In the genomic region with DNA sequence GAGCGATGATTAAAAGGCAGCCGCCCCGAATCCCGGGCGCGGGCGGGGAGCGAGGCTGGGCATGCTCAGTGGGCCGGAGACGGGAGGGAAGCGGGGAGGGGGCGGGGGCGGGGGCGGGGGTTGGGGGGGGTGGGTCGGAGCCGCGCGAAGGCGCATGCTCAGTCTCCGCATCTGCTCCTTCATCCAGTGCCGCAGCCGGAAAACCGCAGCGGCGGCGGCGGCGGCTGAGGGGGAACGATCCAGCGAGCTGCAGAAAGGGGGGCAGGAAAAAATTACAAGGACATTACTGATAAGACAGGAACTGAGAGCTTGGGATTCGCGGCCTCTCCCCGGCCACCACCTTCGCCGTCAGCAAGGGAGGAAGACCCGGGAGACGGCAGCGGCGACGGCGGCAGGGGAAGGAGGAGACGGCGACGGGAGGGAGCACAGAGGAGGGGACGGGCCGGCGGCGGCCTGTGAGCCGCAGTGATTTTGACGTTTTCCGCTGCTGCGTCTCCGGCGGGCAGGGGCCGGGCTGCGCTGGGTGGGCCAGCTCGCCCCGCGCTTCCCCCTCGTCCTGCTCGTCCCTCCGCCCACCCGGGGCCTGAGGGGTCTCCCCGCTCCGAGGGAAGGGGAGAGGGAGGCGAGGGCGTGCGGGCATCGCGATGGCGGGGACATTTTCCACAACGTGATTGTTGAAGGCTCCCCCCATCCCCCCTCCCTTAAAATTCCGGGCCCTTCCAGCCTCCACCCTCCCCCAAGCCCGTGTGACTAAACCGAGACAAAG, we compare ENCODE assay signal across 9 cellular contexts. TPM values are rescaled to one million over a fixed set of nuclear protein-coding genes. Genes with fewer than 3 reads are reported as not detected.
DNase-seq lines count a peak whose midpoint lies in the region; ATAC-seq, FAIRE-seq and TF ChIP-seq lines count a peak whose summit lies in the region.
"Had no signal": no experiment of that assay in that cellular context is flagged by ENCODE, and none has a peak within 500 bp of the region (broad histone marks: within the 10 kb centered on the region; RNA-seq: fewer than 3 reads in every experiment).

TSS of gene CAMSAP2 (plus strand) at position 161 of the 766 bp plus-strand sequence. CDS start 935 bp downstream, outside the sequence.

- peaks cover 14 to 33% (median 27%) of the 10 kb centered on the region in 4 donors for H3K4me1 Mint-ChIP-seq in CD4-positive, CD25-positive, alpha-beta regulatory T cell
- peaks cover 23% of the 10 kb centered on the region for H3K4me1 Mint-ChIP-seq in activated T-helper 1 cell treated with anti-CD3 and anti-CD28 coated beads, Interleukin-12 subunit alpha, Interleukin-12 subunit beta, Interleukin-2, Interleukin-4 antibody, amounts not matched to agents 30 ng/mL and 10 ng/mL and 1 ng/mL, durations not matched to agents 14 hours and 24 hours and 36 hours (ENCODE audit: low read depth)

- no peaks in the 10 kb centered on the region for H3K9me3 ChIP-seq in CD4-positive, CD25-positive, alpha-beta regulatory T cell (ENCODE audit: control insufficient read depth in 2 of 2, low read length in 2 of 2)
- H3K9me3 ChIP-seq in Panc1 (ENCODE audit: control insufficient read depth, insufficient read depth, low read depth, low read length) (no peaks in the 10 kb centered on the region), esophagus squamous epithelium (no peaks in the 10 kb centered on the region)

- DNase-seq in CD4-positive, CD25-positive, alpha-beta regulatory T cell: peak; percentile 59 to 72 (median 65)
- DNase-seq in HTR-8/SVneo (ENCODE audit: insufficient read length, low spot score) (peak; percentile 92), Panc1 (ENCODE audit: low read depth, low spot score) (no peak), esophagus squamous epithelium (lab: John Stamatoyannopoulos, UW) (peak; percentile 10), myocyte (ENCODE audit: low read depth) (peak; percentile 92)
- peak; percentile 52 for DNase-seq in activated T-helper 1 cell treated with anti-CD3 and anti-CD28 coated beads, Interleukin-12 subunit alpha, Interleukin-12 subunit beta, Interleukin-2, Interleukin-4 antibody, amounts not matched to agents 30 ng/mL and 10 ng/mL and 1 ng/mL, durations not matched to agents 14 hours and 24 hours and 36 hours (ENCODE audit: low spot score)
- DNase-seq in stimulated activated CD8-positive, alpha-beta memory T cell treated with anti-CD3 and anti-CD28 coated beads, Interleukin-7, amount 100 ng/mL, for 4 hours (ENCODE audit: low read depth in 2 of 2): peak; percentile 47 to 59

- no peaks in the 10 kb centered on the region for H3K27me3 ChIP-seq in CD4-positive, CD25-positive, alpha-beta regulatory T cell (ENCODE audit: control insufficient read depth, insufficient read depth, low read length)
- H3K27me3 ChIP-seq in Panc1 (ENCODE audit: control insufficient read depth, insufficient read depth, low read length): no peaks in the 10 kb centered on the region
- H3K27me3 ChIP-seq in esophagus squamous epithelium: no peaks in the 10 kb centered on the region

- ATAC-seq in CD4-positive, CD25-positive, alpha-beta regulatory T cell (ENCODE audit: low read depth in 2 of 2): peak; percentile 51 to 61
- ATAC-seq in GM19455 (IDR thresholded peaks at IDR 0.05; ENCODE audit: unreplicated experiment) (peak; percentile 64), Panc1 (peak; percentile 87)

- H3K36me3 Mint-ChIP-seq in CD4-positive, CD25-positive, alpha-beta regulatory T cell: no peaks in the 10 kb centered on the region
- H3K36me3 Mint-ChIP-seq in activated T-helper 1 cell treated with anti-CD3 and anti-CD28 coated beads, Interleukin-12 subunit alpha, Interleukin-12 subunit beta, Interleukin-2, Interleukin-4 antibody, amounts not matched to agents 30 ng/mL and 10 ng/mL and 1 ng/mL, durations not matched to agents 14 hours and 24 hours and 36 hours (ENCODE audit: low read depth): no peaks in the 10 kb centered on the region

- peak; percentile 28 for FAIRE-seq in HTR-8/SVneo (lab: Jason Lieb, UNC)
- FAIRE-seq: colon had no signal

- TF ChIP-seq POLR2A in esophagus squamous epithelium (IDR thresholded peaks at IDR 0.05): peak in 3 of 4 donors; percentile 42 to 91 (median 76)

- BruUV-seq in Panc1 (replicated peaks; lab: Mats Ljungman, UMichigan): TSS peak; percentile 56

- H3K27ac Mint-ChIP-seq in CD4-positive, CD25-positive, alpha-beta regulatory T cell: peak within 1 kb of the TSS; percentile 74 to 94 (median 90)
- H3K27ac Mint-ChIP-seq in activated T-helper 1 cell treated with anti-CD3 and anti-CD28 coated beads, Interleukin-12 subunit alpha, Interleukin-12 subunit beta, Interleukin-2, Interleukin-4 antibody, amounts not matched to agents 30 ng/mL and 10 ng/mL and 1 ng/mL, durations not matched to agents 14 hours and 24 hours and 36 hours: peak within 1 kb of the TSS; percentile 80

- H3K27me3 Mint-ChIP-seq in CD4-positive, CD25-positive, alpha-beta regulatory T cell: peaks cover 25% of the 10 kb centered on the region
- peaks cover 40% of the 10 kb centered on the region for H3K27me3 Mint-ChIP-seq in activated T-helper 1 cell treated with anti-CD3 and anti-CD28 coated beads, Interleukin-12 subunit alpha, Interleukin-12 subunit beta, Interleukin-2, Interleukin-4 antibody, amounts not matched to agents 30 ng/mL and 10 ng/mL and 1 ng/mL, durations not matched to agents 14 hours and 24 hours and 36 hours (ENCODE audit: insufficient read depth)

- POLR2A ChIA-PET in Panc1 (lab: Charles Lee): interaction anchor here (0.8 kb wide), 1 partner anchor 37 kb away, joined by 4 read pairs; no protein-coding TSS in a partner anchor

- TF ChIP-seq CTCF in Panc1 (IDR thresholded peaks at IDR 0.05) (no peak), esophagus squamous epithelium (IDR thresholded peaks at IDR 0.05) (peak in 1 of 6 experiments; percentile 8)

- H3K4me3 ChIP-seq in CD4-positive, CD25-positive, alpha-beta regulatory T cell (ENCODE audit: low read depth, low read length): peak within 1 kb of the TSS; percentile 86
- peak within 1 kb of the TSS; percentile 90 for H3K4me3 ChIP-seq in Panc1 (ENCODE audit: low read depth in 2 of 2, low read length in 2 of 2)
- peak within 1 kb of the TSS; percentile 82 to 98 (median 88) for H3K4me3 ChIP-seq in esophagus squamous epithelium

- peak within 1 kb of the TSS; percentile 33 for H3K27ac ChIP-seq in CD4-positive, CD25-positive, alpha-beta regulatory T cell (ENCODE audit: insufficient read depth, low read length, poor library complexity, severe bottlenecking)
- H3K27ac ChIP-seq in Panc1 (ENCODE audit: low read length): peak within 1 kb of the TSS; percentile 93
- H3K27ac ChIP-seq in esophagus squamous epithelium: peak within 1 kb of the TSS; percentile 98 to 100 (median 99)

- H3K4me3 Mint-ChIP-seq in CD4-positive, CD25-positive, alpha-beta regulatory T cell: peak within 1 kb of the TSS; percentile 94 to 98 (median 95)
- H3K4me3 Mint-ChIP-seq in activated T-helper 1 cell treated with anti-CD3 and anti-CD28 coated beads, Interleukin-12 subunit alpha, Interleukin-12 subunit beta, Interleukin-2, Interleukin-4 antibody, amounts not matched to agents 30 ng/mL and 10 ng/mL and 1 ng/mL, durations not matched to agents 14 hours and 24 hours and 36 hours: peak within 1 kb of the TSS; percentile 91

- WGBS in esophagus squamous epithelium, 2 donors: 0% methylated on average over 12 to 23 of the region's 75 CpGs

- peaks cover 0 to 2% (median 0%) of the 10 kb centered on the region in 7 donors for H3K9me3 Mint-ChIP-seq in CD4-positive, CD25-positive, alpha-beta regulatory T cell
- H3K9me3 Mint-ChIP-seq in activated T-helper 1 cell treated with anti-CD3 and anti-CD28 coated beads, Interleukin-12 subunit alpha, Interleukin-12 subunit beta, Interleukin-2, Interleukin-4 antibody, amounts not matched to agents 30 ng/mL and 10 ng/mL and 1 ng/mL, durations not matched to agents 14 hours and 24 hours and 36 hours: no peaks in the 10 kb centered on the region

- peaks cover 24% of the 10 kb centered on the region for H3K4me1 ChIP-seq in CD4-positive, CD25-positive, alpha-beta regulatory T cell (ENCODE audit: control insufficient read depth, insufficient read depth, low read length, poor library complexity, severe bottlenecking)
- H3K4me1 ChIP-seq in Panc1 (ENCODE audit: control insufficient read depth, insufficient read depth, low read length) (peaks cover 17% of the 10 kb centered on the region), esophagus squamous epithelium (peaks cover 0 to 53% (median 4%) of the 10 kb centered on the region in 3 donors)

- CTCF ChIA-PET in Panc1 (lab: Charles Lee): no interaction called here

- H3K36me3 ChIP-seq in CD4-positive, CD25-positive, alpha-beta regulatory T cell (ENCODE audit: control insufficient read depth, insufficient read depth, low read length): no peaks in the 10 kb centered on the region
- H3K36me3 ChIP-seq in Panc1 (ENCODE audit: control insufficient read depth, insufficient read depth, low read length) (peaks cover 2% of the 10 kb centered on the region), esophagus squamous epithelium (no peaks in the 10 kb centered on the region)

- in situ Hi-C loops in Panc1 (cut with HindIII; ENCODE audit: low pct_unique_long_range_greater_than_20kb, low sequenced_read_pairs): no loop called here

- intact Hi-C loops in Panc1 (cut with micrococcal nuclease; ENCODE audit: unreplicated experiment): no loop called here
- intact Hi-C loops in activated T-helper 1 cell treated with anti-CD3 and anti-CD28 coated beads, Interleukin-12 subunit alpha, Interleukin-12 subunit beta, Interleukin-2, Interleukin-4 antibody, amounts not matched to agents 30 ng/mL and 10 ng/mL and 1 ng/mL, durations not matched to agents 14 hours and 24 hours and 36 hours (cut with micrococcal nuclease): loop anchor here (1.0 to 2.0 kb wide), 2 partner anchors 69 to 110 kb away; no protein-coding TSS in a partner anchor
- intact Hi-C loops in esophagus squamous epithelium (cut with DNase I): loop anchor here (10.0 kb wide), 1 partner anchor 74 kb away; the partner anchor contains the start of gene DDX59

RNA-seq across cellular contexts. Expression of gene CAMSAP2, which starts in this region (rescaled TPM):
- total RNA-seq in CD4-positive, CD25-positive, alpha-beta regulatory T cell: 8.4 TPM
- 1 to 10 TPM in 1 of 4 donors, under 1 TPM in 3; 0.13 to 1.3 (median 0.46) TPM for polyA plus RNA-seq in CD4-positive, CD25-positive, alpha-beta regulatory T cell
- total RNA-seq in Panc1 (2021; ENCODE audit: unreplicated experiment) (40.1 TPM), esophagus squamous epithelium (10 to 100 TPM in 3 of 4 donors, 1 to 10 TPM in 1; 9.2 to 27.5 (median 19.7) TPM), myocyte (46.4 and 47.9 TPM in 2 replicates)
- 12.7 TPM for polyA plus RNA-seq in Panc1 (2012; ENCODE audit: insufficient read length)
- total RNA-seq in activated T-helper 1 cell treated with anti-CD3 and anti-CD28 coated beads, Interleukin-12 subunit alpha, Interleukin-12 subunit beta, Interleukin-2, Interleukin-4 antibody, amounts not matched to agents 30 ng/mL and 10 ng/mL and 1 ng/mL, durations not matched to agents 14 hours and 24 hours and 36 hours: 0.83 and 1.3 TPM in 2 replicates
- 15.4 TPM for polyA plus RNA-seq in myocyte (2012)

Comparison
In these comparisons a context has a peak if more than half of its experiments do, and no peak if none do; other contexts are left out.
1. H3K27ac ChIP-seq: peak in every context shown above with its lines; median percentile 99 in esophagus squamous epithelium; 93 in Panc1; 33 in CD4-positive, CD25-positive, alpha-beta regulatory T cell.